13 cellular contexts compared by ENCODE assay signal in the genomic region with DNA sequence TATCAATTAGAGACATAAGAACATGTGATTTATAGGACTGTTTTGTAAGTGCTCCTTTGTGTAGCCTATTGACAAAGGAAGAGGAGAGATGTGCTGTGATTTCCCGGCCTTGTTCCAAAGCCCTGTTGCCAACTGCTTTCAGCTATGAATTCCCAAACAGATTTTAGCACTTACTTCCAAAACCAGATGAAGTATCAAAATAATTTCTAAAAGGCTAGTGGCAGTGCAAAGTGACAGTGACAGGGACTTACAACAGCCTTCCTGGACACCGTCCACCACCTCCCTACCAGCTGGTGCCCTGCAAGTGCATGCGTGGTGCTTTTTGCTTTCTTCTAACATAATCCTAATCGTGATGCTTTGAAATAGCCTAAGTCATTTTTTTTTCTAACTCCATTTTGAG.
DNase-seq lines count a peak whose midpoint lies in the region; ATAC-seq and TF ChIP-seq lines count a peak whose summit lies in the region.
"Had no signal": no experiment of that assay in that cellular context is flagged by ENCODE, and none has a peak within 500 bp of the region (broad histone marks: within the 10 kb centered on the region; RNA-seq: fewer than 3 reads in every experiment).

No MANE protein-coding gene starts in this region.

- H3K9ac ChIP-seq in neural cell (ENCODE audit: low read length): no peak overlapping the region

- H3K4me2 ChIP-seq in PC-9 (peak overlapping the region; percentile 61), neural cell (ENCODE audit: low read length) (no peak overlapping the region)

- no peaks in the 10 kb centered on the region for H4K20me1 ChIP-seq in PC-9 (ENCODE audit: insufficient read depth)
- H4K20me1 ChIP-seq in neural cell (ENCODE audit: insufficient read depth): no peaks in the 10 kb centered on the region

- H3K4me3 ChIP-seq in ACC112 (ENCODE audit: low read depth, low read length): no peak overlapping the region
- H3K4me3 ChIP-seq in PC-9: no peak overlapping the region
- no peak overlapping the region for H3K4me3 ChIP-seq in neural cell (ENCODE audit: low read length)
- no peak overlapping the region for H3K4me3 ChIP-seq in HAP-1
- H3K4me3 ChIP-seq: colonic mucosa had no signal

- H3K79me2 ChIP-seq in ACC112 (ENCODE audit: control insufficient read depth, insufficient read depth, low read length, unreplicated experiment) (no peaks in the 10 kb centered on the region), PC-9 (ENCODE audit: low read depth) (no peaks in the 10 kb centered on the region), neural cell (replicated peaks; ENCODE audit: insufficient read depth, low read length) (no peaks in the 10 kb centered on the region)

- peaks cover 33% of the 10 kb centered on the region for H3K9me3 ChIP-seq in PC-9 (ENCODE audit: insufficient read depth, low read depth)
- no peaks in the 10 kb centered on the region for H3K9me3 ChIP-seq in neural cell (ENCODE audit: low read length)
- H3K9me3 ChIP-seq in HAP-1: no peaks in the 10 kb centered on the region
- H3K9me3 ChIP-seq: colonic mucosa had no signal

- H3K27me3 ChIP-seq in ACC112 (ENCODE audit: insufficient read depth, low read length) (no peaks in the 10 kb centered on the region), PC-9 (ENCODE audit: insufficient read depth, low read depth) (no peaks in the 10 kb centered on the region), neural cell (ENCODE audit: insufficient read depth, low read depth, low read length) (no peaks in the 10 kb centered on the region), HAP-1 (ENCODE audit: low read depth) (no peaks in the 10 kb centered on the region)
- H3K27me3 ChIP-seq: colonic mucosa had no signal

- H3K27ac ChIP-seq in ACC112 (ENCODE audit: low read depth, low read length) (peak overlapping the region; percentile 94), PC-9 (peak overlapping the region; percentile 92), neural cell (ENCODE audit: low read length) (no peak overlapping the region)
- H3K27ac ChIP-seq: colonic mucosa had no signal

- TF ChIP-seq RAD21 in neural cell (conservative IDR thresholded peaks at IDR 0.05): no peak

- ATAC-seq in GM18907 (IDR thresholded peaks at IDR 0.05; ENCODE audit: unreplicated experiment) (no peak), GM19397 (IDR thresholded peaks at IDR 0.05; ENCODE audit: unreplicated experiment) (no peak)
- ATAC-seq: activated CD4-positive, CD25-positive, alpha-beta regulatory T cell treated with anti-CD3 and anti-CD28 coated beads, Interleukin-2, amount 50 U/mL, for 24 hours had no signal

- H3K36me3 ChIP-seq in ACC112 (ENCODE audit: insufficient read depth, low read length) (no peaks in the 10 kb centered on the region), PC-9 (ENCODE audit: low read depth) (peaks cover 11% of the 10 kb centered on the region; the same call in 1 of the 2 replicates), neural cell (ENCODE audit: insufficient read depth, low read length) (no peaks in the 10 kb centered on the region), HAP-1 (replicated peaks) (no peaks in the 10 kb centered on the region)
- H3K36me3 ChIP-seq: colonic mucosa had no signal

- no peaks in the 10 kb centered on the region for H3K9me2 ChIP-seq in PC-9 (ENCODE audit: insufficient read depth)
- H3K9me2 ChIP-seq in neural cell (ENCODE audit: insufficient read depth, low read length): no peaks in the 10 kb centered on the region

- H3K4me1 ChIP-seq in ACC112 (ENCODE audit: control insufficient read depth, insufficient read depth, low read length, unreplicated experiment): peaks cover 53% of the 10 kb centered on the region
- peaks cover 49% of the 10 kb centered on the region for H3K4me1 ChIP-seq in PC-9 (replicated peaks; ENCODE audit: insufficient read depth)
- H3K4me1 ChIP-seq in HAP-1: no peaks in the 10 kb centered on the region
- H3K4me1 ChIP-seq: colonic mucosa had no signal

- POLR2A ChIA-PET in PC-9 (lab: Charles Lee; ENCODE audit: unreplicated experiment): interaction anchor here (0.6 to 0.7 kb wide), 3 partner anchors 153 to 1300 kb away, joined by 4 to 10 read pairs (median 4); no protein-coding TSS in a partner anchor

- intact Hi-C loops in PC-9 (cut with micrococcal nuclease; ENCODE audit: unreplicated experiment): loop anchor here (5.0 kb wide), 1 partner anchor 106 kb away; no protein-coding TSS in a partner anchor

- no peak for TF ChIP-seq EP300 in neural cell (conservative IDR thresholded peaks at IDR 0.05; ENCODE audit: poor library complexity, severe bottlenecking)

- TF ChIP-seq CTCF in PC-9 (conservative IDR thresholded peaks at IDR 0.05): no peak
- no peak for TF ChIP-seq CTCF in neural cell (IDR thresholded peaks at IDR 0.05; ENCODE audit: poor library complexity, severe bottlenecking)

- BruUV-seq in PC-9 (replicated peaks; lab: Mats Ljungman, UMichigan): no TSS peak

- H2AFZ ChIP-seq in ACC112 (ENCODE audit: low read length, unreplicated experiment) (no peak overlapping the region), PC-9 (peak overlapping the region; percentile 33), neural cell (ENCODE audit: low read depth, low read length) (peak overlapping the region; percentile 9)

- CTCF ChIA-PET in PC-9 (lab: Charles Lee): no interaction called here

- DNase-seq in PC-9 (no peak), fibroblast of gingiva (ENCODE audit: low read depth) (peak; percentile 32), NCI-H2171 (lab: John Stamatoyannopoulos, UW) (no peak), HAP-1 (ENCODE audit: low spot score in 2 of 2) (no peak)
- DNase-seq: activated effector memory CD4-positive, alpha-beta T cell treated with Interleukin-2 at 50 U/mL for 16 hours; colonic mucosa; NCI-H146; SHP77 had no signal

- in situ Hi-C loops in HAP-1 (cut with MboI; ENCODE audit: low sequenced_read_pairs): no loop called here

- H3F3A ChIP-seq in PC-9 (ENCODE audit: insufficient read depth, low read depth): peaks cover 23% of the 10 kb centered on the region
- no peaks in the 10 kb centered on the region for H3F3A ChIP-seq in neural cell (ENCODE audit: insufficient read depth, low read length, poor library complexity, severe bottlenecking)

TF ChIP-seq in neural cell, 6 proteins besides CTCF, POLR2A, EP300 and RAD21:
- TF ChIP-seq TAF1 (IDR thresholded peaks at IDR 0.05; ENCODE audit: low read depth) (no peak), MXI1 (conservative IDR thresholded peaks at IDR 0.05; ENCODE audit: poor library complexity, severe bottlenecking) (no peak), SMC3 (conservative IDR thresholded peaks at IDR 0.05; ENCODE audit: poor library complexity) (no peak), POLR2AphosphoS5 (IDR thresholded peaks at IDR 0.05) (no peak), EZH2 (IDR thresholded peaks at IDR 0.05; ENCODE audit: borderline replicate concordance, insufficient read depth, low read length, poor library complexity, severe bottlenecking) (no peak)
- TF ChIP-seq, protein P1, sequence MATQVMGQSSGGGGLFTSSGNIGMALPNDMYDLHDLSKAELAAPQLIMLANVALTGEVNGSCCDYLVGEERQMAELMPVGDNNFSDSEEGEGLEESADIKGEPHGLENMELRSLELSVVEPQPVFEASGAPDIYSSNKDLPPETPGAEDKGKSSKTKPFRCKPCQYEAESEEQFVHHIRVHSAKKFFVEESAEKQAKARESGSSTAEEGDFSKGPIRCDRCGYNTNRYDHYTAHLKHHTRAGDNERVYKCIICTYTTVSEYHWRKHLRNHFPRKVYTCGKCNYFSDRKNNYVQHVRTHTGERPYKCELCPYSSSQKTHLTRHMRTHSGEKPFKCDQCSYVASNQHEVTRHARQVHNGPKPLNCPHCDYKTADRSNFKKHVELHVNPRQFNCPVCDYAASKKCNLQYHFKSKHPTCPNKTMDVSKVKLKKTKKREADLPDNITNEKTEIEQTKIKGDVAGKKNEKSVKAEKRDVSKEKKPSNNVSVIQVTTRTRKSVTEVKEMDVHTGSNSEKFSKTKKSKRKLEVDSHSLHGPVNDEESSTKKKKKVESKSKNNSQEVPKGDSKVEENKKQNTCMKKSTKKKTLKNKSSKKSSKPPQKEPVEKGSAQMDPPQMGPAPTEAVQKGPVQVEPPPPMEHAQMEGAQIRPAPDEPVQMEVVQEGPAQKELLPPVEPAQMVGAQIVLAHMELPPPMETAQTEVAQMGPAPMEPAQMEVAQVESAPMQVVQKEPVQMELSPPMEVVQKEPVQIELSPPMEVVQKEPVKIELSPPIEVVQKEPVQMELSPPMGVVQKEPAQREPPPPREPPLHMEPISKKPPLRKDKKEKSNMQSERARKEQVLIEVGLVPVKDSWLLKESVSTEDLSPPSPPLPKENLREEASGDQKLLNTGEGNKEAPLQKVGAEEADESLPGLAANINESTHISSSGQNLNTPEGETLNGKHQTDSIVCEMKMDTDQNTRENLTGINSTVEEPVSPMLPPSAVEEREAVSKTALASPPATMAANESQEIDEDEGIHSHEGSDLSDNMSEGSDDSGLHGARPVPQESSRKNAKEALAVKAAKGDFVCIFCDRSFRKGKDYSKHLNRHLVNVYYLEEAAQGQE (IDR thresholded peaks at IDR 0.05; ENCODE audit: borderline replicate concordance): no peak
